ENCODE assay signal across 17 cellular contexts in the genomic region with DNA sequence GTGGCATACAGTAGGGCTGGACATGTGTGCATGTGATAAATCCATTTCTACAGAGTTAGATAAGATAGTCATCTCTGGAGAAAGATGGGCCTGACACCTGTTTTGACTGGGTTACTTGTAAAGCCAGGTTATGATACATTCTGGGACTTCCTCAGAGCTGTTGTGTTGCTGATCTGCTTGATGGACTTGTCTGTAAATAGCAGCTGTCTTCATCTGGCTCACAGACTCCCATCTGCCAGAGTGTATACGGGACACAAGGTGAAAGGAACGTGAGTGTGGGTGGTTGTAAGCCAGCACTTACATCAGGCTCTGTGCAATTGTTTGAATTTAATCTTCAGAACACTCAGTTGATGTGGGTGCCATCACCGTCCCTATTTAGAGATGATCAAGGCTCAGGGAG. TPM values are rescaled to one million over a fixed set of nuclear protein-coding genes. Genes with fewer than 3 reads are reported as not detected.
DNase-seq lines count a peak whose midpoint lies in the region; ATAC-seq, FAIRE-seq and TF ChIP-seq lines count a peak whose summit lies in the region.
"Had no signal": no experiment of that assay in that cellular context is flagged by ENCODE, and none has a peak within 500 bp of the region (broad histone marks: within the 10 kb centered on the region; RNA-seq: fewer than 3 reads in every experiment).

No MANE protein-coding gene starts in this region.

- ATAC-seq in GM19351 (IDR thresholded peaks at IDR 0.05; ENCODE audit: unreplicated experiment) (peak; percentile 63), GM21786 (IDR thresholded peaks at IDR 0.05; ENCODE audit: unreplicated experiment) (no peak)
- ATAC-seq in stimulated activated naive CD8-positive, alpha-beta T cell treated with anti-CD3 and anti-CD28 coated beads, Interleukin-15, Interleukin-2, amounts not matched to agents 100 U/mL and 50 U/mL, for 24 hours: no peak
- ATAC-seq: left lung; naive thymus-derived CD8-positive, alpha-beta T cell; upper lobe of right lung had no signal

- FAIRE-seq in keratinocyte (lab: Jason Lieb, UNC): peak; percentile 9
- FAIRE-seq: H1 had no signal

- no peaks in the 10 kb centered on the region for H3K79me2 ChIP-seq in OCI-LY3 (ENCODE audit: low read length)
- no peaks in the 10 kb centered on the region for H3K79me2 ChIP-seq in keratinocyte (ENCODE audit: control insufficient read depth, insufficient read depth, low read length)

- no peaks in the 10 kb centered on the region for H4K20me1 ChIP-seq in OCI-LY3 (ENCODE audit: insufficient read depth, low read length)
- peaks cover 2% of the 10 kb centered on the region for H4K20me1 ChIP-seq in keratinocyte (ENCODE audit: control insufficient read depth, extremely low read depth, insufficient read depth, low read length)

- peak; percentile 78 for DNase-seq in DMS 273 (lab: John Stamatoyannopoulos, UW; ENCODE audit: unreplicated experiment)
- no peak for DNase-seq in keratinocyte (ENCODE audit: low read depth, low spot score)
- DNase-seq in ecto neural progenitor cell (ENCODE audit: low spot score): no peak
- no peak for DNase-seq in stimulated activated naive CD8-positive, alpha-beta T cell treated with anti-CD3 and anti-CD28 coated beads, Interleukin-15, Interleukin-2, amounts not matched to agents 100 U/mL and 50 U/mL, for 24 hours
- DNase-seq in NCI-H1092 (lab: John Stamatoyannopoulos, UW): no peak
- DNase-seq: activated CD4-positive, alpha-beta T cell treated with anti-CD3 and anti-CD28 coated beads, Interleukin-2, amount 10 ng/mL, durations not matched to agents 7 days and 5 days; hippocampal formation; left lung; naive thymus-derived CD8-positive, alpha-beta T cell; SJCRH30; stimulated activated CD4-positive, alpha-beta T cell treated with anti-CD3 and anti-CD28 coated beads, Interleukin-1b, Interleukin-23, amount 100 ng/mL, for 48 hours; T-helper 9 cell; upper lobe of right lung had no signal

- dilution Hi-C loops in keratinocyte (cut with MboI; ENCODE audit: extremely low pct_ligation_motif_present, low sequenced_read_pairs): no loop called here

- H2AFZ ChIP-seq in OCI-LY3 (ENCODE audit: low read depth, low read length) (peak overlapping the region; percentile 53), keratinocyte (ENCODE audit: control insufficient read depth, low read length) (no peak overlapping the region)

- H3K27ac ChIP-seq in OCI-LY3 (ENCODE audit: low read length) (peak overlapping the region; percentile 23; the same call in 1 of the 2 replicates), keratinocyte (ENCODE audit: control insufficient read depth, insufficient read depth, low read length) (no peak overlapping the region)
- H3K27ac ChIP-seq: left lung, SJCRH30, upper lobe of right lung had no signal

- no peaks in the 10 kb centered on the region for H3K9me3 ChIP-seq in OCI-LY3 (ENCODE audit: insufficient read depth, low read length)
- H3K9me3 ChIP-seq in keratinocyte (ENCODE audit: control insufficient read depth, low read depth, low read length): no peaks in the 10 kb centered on the region
- H3K9me3 ChIP-seq: left lung, SJCRH30, upper lobe of right lung had no signal

- TF ChIP-seq CTCF in OCI-LY3 (IDR thresholded peaks at IDR 0.05; ENCODE audit: low read depth, low read length) (no peak), keratinocyte (optimal IDR thresholded peaks at IDR 0.05 in 1 of 3, IDR thresholded peaks at IDR 0.05 in 1 of 3, conservative IDR thresholded peaks at IDR 0.05 in 1 of 3; ENCODE audit: extremely low read depth in 1 of 3, insufficient read depth in 2 of 3, low read length in 3 of 3) (no peak)

- H3K4me2 ChIP-seq in OCI-LY3 (ENCODE audit: low read length) (peak overlapping the region; percentile 43), keratinocyte (ENCODE audit: control insufficient read depth, extremely low read depth, insufficient read depth, low read depth, low read length) (no peak overlapping the region)

- H3K4me1 ChIP-seq in OCI-LY3 (ENCODE audit: low read length) (peaks cover 12% of the 10 kb centered on the region), keratinocyte (ENCODE audit: control insufficient read depth, extremely low read depth, insufficient read depth, low read length) (peaks cover 28% of the 10 kb centered on the region)
- H3K4me1 ChIP-seq: left lung, SJCRH30, upper lobe of right lung had no signal

- no peaks in the 10 kb centered on the region for H3K36me3 ChIP-seq in OCI-LY3 (replicated peaks; ENCODE audit: low read depth, low read length)
- no peaks in the 10 kb centered on the region for H3K36me3 ChIP-seq in keratinocyte (ENCODE audit: control insufficient read depth in 2 of 2, extremely low read depth in 1 of 2, insufficient read depth in 2 of 2, low read length in 2 of 2)
- H3K36me3 ChIP-seq: left lung, SJCRH30, upper lobe of right lung had no signal

- H3K4me3 ChIP-seq in OCI-LY3 (ENCODE audit: low read length): no peak overlapping the region
- no peak overlapping the region for H3K4me3 ChIP-seq in keratinocyte (ENCODE audit: control insufficient read depth in 2 of 3, extremely low read depth in 1 of 3, insufficient read depth in 2 of 3, low read depth in 1 of 3, low read length in 3 of 3)
- H3K4me3 ChIP-seq: left lung, SJCRH30, upper lobe of right lung had no signal

- H3K9ac ChIP-seq in OCI-LY3 (ENCODE audit: low read length) (no peak overlapping the region), keratinocyte (ENCODE audit: control insufficient read depth, extremely low read depth, insufficient read depth, low read length) (no peak overlapping the region)

- no peaks in the 10 kb centered on the region for H3K27me3 ChIP-seq in OCI-LY3 (ENCODE audit: low read depth, low read length)
- H3K27me3 ChIP-seq in keratinocyte (ENCODE audit: control insufficient read depth, extremely low read depth, insufficient read depth, low read length): peaks cover 5% of the 10 kb centered on the region
- H3K27me3 ChIP-seq: left lung, SJCRH30, upper lobe of right lung had no signal

- H3K9me1 ChIP-seq in keratinocyte (ENCODE audit: control insufficient read depth, extremely low read depth, insufficient read depth, low read length): peaks cover 2% of the 10 kb centered on the region

RNA-seq across cellular contexts. Expression of a gene that starts 49.8 kb away (rescaled TPM):
- polyA plus RNA-seq in keratinocyte: 4.9 to 6.7 TPM (median 6.4 TPM) in 3 replicates
- 1.6 TPM for polyA plus RNA-seq in keratinocyte (2011; ENCODE audit: low read depth)
- polyA plus RNA-seq in keratinocyte (2011; cell fraction: cytosol; rRNA removed): 4.3 and 6.5 TPM in 2 replicates
- 10.8 and 11.4 TPM in 2 replicates for polyA plus RNA-seq in keratinocyte (2011; cell fraction: nucleus; rRNA removed)
- 4.2 and 7.0 TPM in 2 replicates for polyA plus RNA-seq in keratinocyte (2012; ENCODE audit: low replicate concordance)
- polyA minus RNA-seq in keratinocyte: 2.9 to 5.5 TPM (median 3.6 TPM) in 3 replicates
- polyA minus RNA-seq in keratinocyte (2011; cell fraction: cytosol; rRNA and poly(A)+ RNA removed): 5.0 TPM
- 5.8 and 9.5 TPM in 2 replicates for polyA minus RNA-seq in keratinocyte (2011; cell fraction: nucleus; rRNA and poly(A)+ RNA removed)
